ENCODE assay signal across 8 cellular contexts in the genomic region with DNA sequence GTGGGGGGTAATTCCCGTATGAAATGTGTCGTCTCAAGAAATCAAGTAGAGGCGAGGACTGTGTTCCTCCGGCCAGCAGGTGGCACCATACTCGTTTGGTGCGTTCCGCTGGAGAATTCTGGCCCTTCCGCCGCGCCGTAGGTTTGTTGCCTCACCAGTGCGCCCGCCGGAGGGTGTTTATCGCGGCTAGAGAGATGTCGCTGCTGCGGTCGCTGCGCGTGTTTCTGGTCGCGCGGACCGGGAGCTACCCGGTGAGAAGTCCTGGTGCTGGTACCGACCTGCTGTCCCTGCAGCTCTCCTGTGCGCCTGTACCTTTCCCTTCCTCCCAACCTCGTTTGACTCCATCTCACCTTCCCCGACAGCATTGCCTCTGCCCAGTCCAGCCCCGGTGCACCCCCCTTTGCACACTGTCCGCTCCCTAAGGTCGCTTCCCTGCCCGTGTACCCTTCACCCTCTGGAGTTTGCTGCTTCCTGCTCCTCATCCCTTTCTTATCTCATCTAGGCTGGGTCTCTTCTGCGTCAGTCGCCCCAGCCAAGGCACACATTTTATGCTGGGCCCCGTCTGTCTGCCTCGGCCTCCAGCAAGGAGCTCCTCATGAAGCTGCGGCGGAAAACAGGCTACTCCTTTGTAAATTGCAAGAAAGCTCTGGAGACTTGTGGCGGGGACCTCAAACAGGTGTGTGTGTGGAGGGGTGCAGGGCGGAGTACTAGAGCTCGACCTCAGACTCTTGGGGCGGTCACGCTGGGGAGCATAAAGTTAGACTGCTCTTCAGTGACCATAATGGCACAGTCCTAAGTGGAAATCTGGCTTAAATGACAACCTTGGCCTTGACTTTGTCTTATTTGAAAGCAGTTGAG. TPM values are rescaled to one million over a fixed set of nuclear protein-coding genes. Genes with fewer than 3 reads are reported as not detected.
DNase-seq lines count a peak whose midpoint lies in the region; ATAC-seq and TF ChIP-seq lines count a peak whose summit lies in the region.

A gene (plus strand): TSS at position 180 of the 858 bp plus-strand sequence. CDS start 15 bp downstream, at position 195.

- in situ Hi-C loops in mammary epithelial cell (cut with MboI; ENCODE audit: low sequenced_read_pairs in 2 of 2): no loop called here

- dilution Hi-C loops in mammary epithelial cell (cut with HindIII; ENCODE audit: low sequenced_read_pairs): no loop called here

- ATAC-seq in GM18870 (IDR thresholded peaks at IDR 0.05; ENCODE audit: unreplicated experiment): peak; percentile 63
- peak; percentile 85 for ATAC-seq in HG03135 (IDR thresholded peaks at IDR 0.05; ENCODE audit: unreplicated experiment)

- DNase-seq in AG08395 (ENCODE audit: low spot score): peak; percentile 87
- peak; percentile 97 for DNase-seq in NCI-H2196 (lab: John Stamatoyannopoulos, UW; ENCODE audit: unreplicated experiment)
- DNase-seq in WERI-Rb-1: peak; percentile 96
- peak; percentile 86 for DNase-seq in mammary epithelial cell
- DNase-seq in iPS-NIHi7 (ENCODE audit: extremely low spot score): peak; percentile 86
- DNase-seq in spleen: peak; percentile 99

- peak within 1 kb of the TSS; percentile 86 for H3K4me2 ChIP-seq in mammary epithelial cell (ENCODE audit: insufficient read depth, low read depth, low read length)

- peak; percentile 91 for TF ChIP-seq CTCF in WERI-Rb-1 (IDR thresholded peaks at IDR 0.05; ENCODE audit: low read depth, low read length)
- TF ChIP-seq CTCF in mammary epithelial cell (conservative IDR thresholded peaks at IDR 0.05 in 1 of 2, IDR thresholded peaks at IDR 0.05 in 1 of 2; ENCODE audit: extremely low read depth in 1 of 2, insufficient read depth in 1 of 2, low read depth in 1 of 2, low read length in 2 of 2): peak; percentile 80 to 94
- TF ChIP-seq CTCF in spleen (IDR thresholded peaks at IDR 0.05 in 8 of 11, conservative IDR thresholded peaks at IDR 0.05 in 3 of 11): peak; percentile 82 to 99 (median 93)

- CTCF ChIA-PET in mammary epithelial cell (lab: Charles Lee; ENCODE audit: low non-redundant PET): interaction anchor here (0.6 kb wide), 1 partner anchor 751 kb away, joined by 4 read pairs; no protein-coding TSS in a partner anchor

- peak within 1 kb of the TSS; percentile 93 for H3K9ac ChIP-seq in mammary epithelial cell (ENCODE audit: insufficient read depth, low read length)

- H3K79me2 ChIP-seq in mammary epithelial cell (ENCODE audit: insufficient read depth, low read length): peaks cover 22% of the 10 kb centered on the region

- H3K4me3 ChIP-seq in WERI-Rb-1 (ENCODE audit: low read depth, low read length) (peak within 1 kb of the TSS; percentile 93), mammary epithelial cell (replicated peaks in 1 of 3; ENCODE audit: insufficient read depth in 1 of 3, low read depth in 2 of 3, low read length in 3 of 3) (peak within 1 kb of the TSS; percentile 90 to 98 (median 98)), spleen (peak within 1 kb of the TSS; percentile 64 to 99 (median 94))

- H3K27me3 ChIP-seq in WERI-Rb-1 (ENCODE audit: insufficient read depth, low read depth, severe bottlenecking) (no peaks in the 10 kb centered on the region), mammary epithelial cell (ENCODE audit: insufficient read depth, low read length) (no peaks in the 10 kb centered on the region), spleen (replicated peaks in 1 of 7) (no peaks in the 10 kb centered on the region)

- intact Hi-C loops in mammary epithelial cell (cut with micrococcal nuclease) (loop anchor here (1.0 to 5.0 kb wide), 2 partner anchors 49 to 122 kb away; no protein-coding TSS in a partner anchor), spleen (cut with DNase I; ENCODE audit: low total_unique reads) (no loop called here)

- H2AFZ ChIP-seq in mammary epithelial cell (ENCODE audit: low read depth, low read length): peak within 1 kb of the TSS; percentile 98

- H3K9me3 ChIP-seq in WERI-Rb-1 (ENCODE audit: severe bottlenecking) (no peaks in the 10 kb centered on the region), mammary epithelial cell (replicated peaks; ENCODE audit: insufficient read depth, low read length) (no peaks in the 10 kb centered on the region), spleen (no peaks in the 10 kb centered on the region)

- H3K4me1 ChIP-seq in mammary epithelial cell (ENCODE audit: insufficient read depth, low read length) (peaks cover 10% of the 10 kb centered on the region), spleen (peaks cover 14 to 57% (median 41%) of the 10 kb centered on the region in 6 donors)

- BruUV-seq in mammary epithelial cell (replicated peaks; lab: Mats Ljungman, UMichigan): no TSS peak

- under 1% methylated on average over 32 of the region's 45 CpGs for WGBS in mammary epithelial cell (ENCODE audit: low coverage, missing lambda C conversion rate)
- WGBS in spleen, 5 donors: 1 to 2% (median 1%) methylated on average over 42 to 45 of the region's 45 CpGs

- peak within 1 kb of the TSS; percentile 55 for H3K27ac ChIP-seq in WERI-Rb-1
- H3K27ac ChIP-seq in mammary epithelial cell (ENCODE audit: insufficient read depth, low read depth, low read length): peak within 1 kb of the TSS; percentile 69
- H3K27ac ChIP-seq in spleen: peak within 1 kb of the TSS; percentile 59 to 86 (median 80)

- no peaks in the 10 kb centered on the region for H4K20me1 ChIP-seq in mammary epithelial cell (ENCODE audit: insufficient read depth, low read length)

- peaks cover 47% of the 10 kb centered on the region for H3K36me3 ChIP-seq in WERI-Rb-1
- H3K36me3 ChIP-seq in mammary epithelial cell (ENCODE audit: insufficient read depth, low read length): no peaks in the 10 kb centered on the region
- H3K36me3 ChIP-seq in spleen: peaks cover 0 to 41% (median 28%) of the 10 kb centered on the region in 6 donors

- no peak for TF ChIP-seq POLR2A in spleen (IDR thresholded peaks at IDR 0.05)

RNA-seq across cellular contexts. Expression of the gene that starts here (rescaled TPM):
- total RNA-seq in mammary epithelial cell: 10 to 100 TPM; 11.8 to 27.0 TPM
- 23.8 TPM for polyA plus RNA-seq in mammary epithelial cell
- polyA minus RNA-seq in mammary epithelial cell: 34.6 TPM
- total RNA-seq in spleen: 10 to 100 TPM; 13.2 to 29.8 (median 16.3) TPM
- polyA plus RNA-seq in spleen: 10 to 100 TPM; 20.7 to 38.2 (median 32.5) TPM

Comparison
In these comparisons a context has a peak if more than half of its experiments do, and no peak if none do; other contexts are left out.
1. Peak in every context shown above with its lines: DNase-seq, ATAC-seq, H3K4me3 ChIP-seq and H3K27ac ChIP-seq.